ENCODE assay signal across 13 cellular contexts in the genomic region with DNA sequence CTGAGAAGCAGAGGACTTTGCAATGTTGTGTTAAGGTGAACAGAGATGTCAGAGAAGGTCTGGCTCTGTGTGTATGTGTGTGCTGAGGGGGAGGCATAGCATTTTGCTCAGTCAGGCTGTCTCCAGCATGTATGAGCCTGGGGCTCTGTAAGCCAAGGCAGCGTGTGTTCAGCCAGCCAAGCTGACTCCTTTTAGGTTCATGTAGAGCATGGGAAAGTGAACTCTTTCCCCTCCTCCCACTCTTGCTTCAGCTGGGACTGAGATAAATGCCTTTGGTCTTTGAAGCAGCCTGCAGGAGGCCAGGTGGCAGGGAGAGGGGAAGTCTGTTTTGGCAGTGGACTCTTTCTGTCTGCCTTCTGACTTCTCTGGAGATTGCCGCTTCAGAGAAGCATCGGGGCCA. TPM values are rescaled to one million over a fixed set of nuclear protein-coding genes. Genes with fewer than 3 reads are reported as not detected.
DNase-seq lines count a peak whose midpoint lies in the region; ATAC-seq, FAIRE-seq and TF ChIP-seq lines count a peak whose summit lies in the region.
"Had no signal": no experiment of that assay in that cellular context is flagged by ENCODE, and none has a peak within 500 bp of the region (broad histone marks: within the 10 kb centered on the region; RNA-seq: fewer than 3 reads in every experiment).

No MANE protein-coding gene starts in this region.

- FAIRE-seq in H1 (lab: Jason Lieb, UNC) (no peak), RCC 7860 (lab: Jason Lieb, UNC) (no peak)

- no peak overlapping the region for H3K23ac ChIP-seq in H1 (ENCODE audit: insufficient read length)

- no peak overlapping the region for H4K8ac ChIP-seq in H1 (ENCODE audit: extremely low read depth, insufficient read depth, low read length)

- WGBS in H1 (ENCODE audit: extremely low coverage in 1 of 2, insufficient coverage in 1 of 2, insufficient read length in 1 of 2, insufficient replicate concordance in 2 of 2, low coverage in 1 of 2, low lambda C conversion rate in 2 of 2, missing lambda C conversion rate in 1 of 2), 2 experiments, result 78% methylated on average over 3 of the region's 3 CpGs; no CpG with 5 or more reads in 1 of the 2 experiments

- peaks cover 3% of the 10 kb centered on the region for H3K36me3 Mint-ChIP-seq in mesothelial cell of epicardium

- H3K9me3 ChIP-seq in DND-41 (ENCODE audit: insufficient read depth, low read length, severe bottlenecking) (no peaks in the 10 kb centered on the region), H1 (ENCODE audit: insufficient read depth in 2 of 2, low read depth in 1 of 2, low read length in 1 of 2) (no peaks in the 10 kb centered on the region)
- H3K9me3 ChIP-seq: vagina had no signal

- peak; percentile 60 for DNase-seq in DND-41
- peak; percentile 2 for DNase-seq in NCI-H69 (lab: John Stamatoyannopoulos, UW)
- DNase-seq in H1 (ENCODE audit: low read depth in 1 of 2, low spot score in 2 of 2), result no peak
- peak in 1 of 2 experiments; percentile 44 for DNase-seq in mesothelial cell of epicardium (ENCODE audit: low spot score in 2 of 2, unreplicated experiment in 2 of 2)
- no peak for DNase-seq in NCI-H1694 treated with DMSO at 0.1 percent for 48 hours (lab: John Stamatoyannopoulos, UW)
- no peak for DNase-seq in RCC 7860 (ENCODE audit: low spot score)
- no peak for DNase-seq in SHP77 treated with DMSO at 0.1 percent for 48 hours (lab: John Stamatoyannopoulos, UW)
- DNase-seq in UCSD-AML1 (lab: John Stamatoyannopoulos, UW; ENCODE audit: unreplicated experiment), result no peak
- DNase-seq: amniotic stem cell; Calu3; stimulated activated CD4-positive, alpha-beta T cell treated with anti-CD3 and anti-CD28 coated beads, Interleukin-12 subunit alpha, Interleukin-12 subunit beta, amount 100 ng/mL, for 4 hours had no signal

- H3K4me2 ChIP-seq in DND-41 (ENCODE audit: insufficient read depth, low read length), result peak overlapping the region; percentile 12; the same call in 1 of the 2 replicates
- peak overlapping the region; percentile 58 to 67 for H3K4me2 ChIP-seq in H1 (ENCODE audit: insufficient read depth in 1 of 2, low read depth in 2 of 2, low read length in 2 of 2)

- no peak for TF ChIP-seq EP300 in H1 (IDR thresholded peaks at IDR 0.05; ENCODE audit: borderline replicate concordance in 1 of 2, low read depth in 2 of 2, low read length in 2 of 2)

- no peak overlapping the region for H2BK120ac ChIP-seq in H1 (replicated peaks; ENCODE audit: low read depth, low read length)

- peaks cover 38% of the 10 kb centered on the region for H3K4me1 ChIP-seq in DND-41 (ENCODE audit: insufficient read depth, low read length)
- H3K4me1 ChIP-seq in H1 (replicated peaks in 1 of 4; ENCODE audit: control insufficient read depth in 3 of 4, insufficient read depth in 4 of 4, low read length in 3 of 4), result peaks cover 5 to 22% (median 14%) of the 10 kb centered on the region in 4 experiments; a peak in 6 of 7 replicates

- H2BK15ac ChIP-seq in H1 (ENCODE audit: low read length), result peak overlapping the region; percentile 36; the same call in 1 of the 2 replicates

- peak overlapping the region; percentile 36 for H3K4me3 Mint-ChIP-seq in mesothelial cell of epicardium

- H3K27me3 ChIP-seq in DND-41 (ENCODE audit: insufficient read depth, low read length, poor library complexity) (no peaks in the 10 kb centered on the region), H1 (replicated peaks in 1 of 4; ENCODE audit: control insufficient read depth in 3 of 4, extremely low read depth in 1 of 4, insufficient read depth in 3 of 4, low read length in 3 of 4) (no peaks in the 10 kb centered on the region)
- H3K27me3 ChIP-seq: vagina had no signal

- H3K14ac ChIP-seq in H1 (ENCODE audit: insufficient read length), result no peak overlapping the region

- peak overlapping the region; percentile 86 for H3K27ac Mint-ChIP-seq in mesothelial cell of epicardium

- no peak overlapping the region for H2AFZ ChIP-seq in DND-41 (ENCODE audit: low read depth, low read length)
- H2AFZ ChIP-seq in H1 (ENCODE audit: low read length), result no peak overlapping the region

- peaks cover 43% of the 10 kb centered on the region for H3K4me1 Mint-ChIP-seq in mesothelial cell of epicardium

- TF ChIP-seq CTCF in DND-41 (IDR thresholded peaks at IDR 0.05; ENCODE audit: borderline replicate concordance, extremely low read depth, low read length, poor library complexity, severe bottlenecking) (no peak), H1 (IDR thresholded peaks at IDR 0.05; ENCODE audit: control extremely low read depth in 1 of 3, insufficient read depth in 1 of 3, low read depth in 1 of 3, low read length in 3 of 3) (no peak), mesothelial cell of epicardium (IDR thresholded peaks at IDR 0.05; ENCODE audit: unreplicated experiment) (no peak)

- no peak overlapping the region for H3K56ac ChIP-seq in H1 (replicated peaks; ENCODE audit: insufficient read length, low read depth, low read length)

- H4K91ac ChIP-seq in H1 (replicated peaks; ENCODE audit: insufficient read length, low read length), result no peak overlapping the region

- peak in 1 of 2 experiments; percentile 43; a peak in 1 of 3 replicates for TF ChIP-seq POLR2A in H1 (IDR thresholded peaks at IDR 0.05; ENCODE audit: control extremely low read depth in 1 of 2, low read depth in 2 of 2, low read length in 2 of 2)

- POLR2A ChIA-PET in H1 (lab: Charles Lee; ENCODE audit: partially characterized antibody), result interaction anchor here (0.6 kb wide), 1 partner anchor 336 kb away, joined by 3 read pairs; no protein-coding TSS in a partner anchor

- peaks cover 64% of the 10 kb centered on the region for H3K79me2 ChIP-seq in DND-41 (ENCODE audit: insufficient read depth, low read length)
- peaks cover 0 to 69% of the 10 kb centered on the region in 2 experiments; a peak in 2 of 4 replicates for H3K79me2 ChIP-seq in H1 (ENCODE audit: control insufficient read depth in 1 of 2, insufficient read depth in 2 of 2, low read length in 2 of 2)

- TF ChIP-seq RAD21 in H1 (IDR thresholded peaks at IDR 0.05 in 1 of 2, conservative IDR thresholded peaks at IDR 0.05 in 1 of 2; ENCODE audit: low read depth in 2 of 2, low read length in 2 of 2), result no peak

- no peak overlapping the region for H2BK20ac ChIP-seq in H1 (ENCODE audit: low read length)

- CTCF ChIA-PET in H1 (lab: Charles Lee; ENCODE audit: partially characterized antibody), result interaction anchor here (1.1 kb wide), 1 partner anchor 35 kb away, joined by 3 read pairs; no protein-coding TSS in a partner anchor

- H3K18ac ChIP-seq in H1 (ENCODE audit: extremely low read depth, low read length), result peak overlapping the region; percentile 34; the same call in 1 of the 2 replicates

- H4K20me1 ChIP-seq in DND-41 (ENCODE audit: insufficient read depth, low read length) (peaks cover 17% of the 10 kb centered on the region; the same call in 1 of the 2 replicates), H1 (replicated peaks in 1 of 2; ENCODE audit: control insufficient read depth in 1 of 2, insufficient read depth in 2 of 2, low read length in 2 of 2) (peaks cover 2 to 14% of the 10 kb centered on the region in 2 experiments)

- H2AK5ac ChIP-seq in H1 (ENCODE audit: low read depth, low read length), result no peak overlapping the region

- H3K9ac ChIP-seq in DND-41 (ENCODE audit: low read depth, low read length) (no peak overlapping the region; the same call in 1 of the 2 replicates), H1 (replicated peaks in 1 of 4; ENCODE audit: extremely low read depth in 1 of 4, low read depth in 3 of 4, low read length in 3 of 4) (no peak overlapping the region; a peak in 1 of 7 replicates)

- H3K4me3 ChIP-seq in DND-41 (ENCODE audit: low read depth in 1 of 2, low read length in 2 of 2) (no peak overlapping the region), H1 (ENCODE audit: extremely low read depth in 1 of 4, insufficient read depth in 2 of 4, low read depth in 3 of 4, low read length in 4 of 4) (peak overlapping the region in 3 of 4 experiments; percentile 2 to 19 (median 2); a peak in 3 of 8 replicates)
- H3K4me3 ChIP-seq: vagina had no signal

- peak overlapping the region; percentile 58 for H3K27ac ChIP-seq in DND-41 (ENCODE audit: low read length)
- H3K27ac ChIP-seq in H1 (ENCODE audit: low read depth, low read length), result peak overlapping the region; percentile 55; the same call in 1 of the 2 replicates
- H3K27ac ChIP-seq: vagina, VCaP had no signal

- H3K23me2 ChIP-seq in H1 (ENCODE audit: low read depth, low read length), result peaks cover 6% of the 10 kb centered on the region; the same call in 1 of the 2 replicates

- H3K9me3 Mint-ChIP-seq in mesothelial cell of epicardium, result no peaks in the 10 kb centered on the region

- H3K79me1 ChIP-seq in H1 (ENCODE audit: low read depth, low read length), result peaks cover 4% of the 10 kb centered on the region; the same call in 1 of the 2 replicates

- no peak overlapping the region for H4K5ac ChIP-seq in H1 (ENCODE audit: insufficient read length, low read depth, low read length)

- no peak overlapping the region for H2BK12ac ChIP-seq in H1 (ENCODE audit: low read depth, low read length)

- no peak for ATAC-seq in DND-41 (ENCODE audit: insufficient read depth, low read depth)

- peaks cover 18% of the 10 kb centered on the region for H3K36me3 ChIP-seq in DND-41 (ENCODE audit: insufficient read depth, low read length)
- H3K36me3 ChIP-seq in H1 (ENCODE audit: control insufficient read depth in 2 of 4, insufficient read depth in 4 of 4, low read length in 3 of 4), result peaks cover 0 to 21% (median 2%) of the 10 kb centered on the region in 4 experiments; a peak in 4 of 8 replicates
- H3K36me3 ChIP-seq: vagina had no signal

- H3K4ac ChIP-seq in H1 (replicated peaks; ENCODE audit: insufficient read length, low read depth, low read length), result no peak overlapping the region

- H2BK5ac ChIP-seq in H1 (ENCODE audit: low read depth, low read length), result peak overlapping the region; percentile 15; the same call in 1 of the 2 replicates

- H3K27me3 Mint-ChIP-seq in mesothelial cell of epicardium (ENCODE audit: low read depth), result no peaks in the 10 kb centered on the region

RNA-seq across cellular contexts. Expression of gene SFXN2, which starts 3.8 kb away (rescaled TPM):
- total RNA-seq in H1 (2021; fragmentation: NEBNext Ultra II Directional; extraction: Animal tissue kit (Norgen Biotek cat#: 25700)), result 20.5 TPM in 2 replicates
- polyA plus RNA-seq in H1 (2011; rRNA removed), result 23.5 and 29.3 TPM in 2 replicates
- polyA plus RNA-seq in H1 (2011; cell fraction: cytosol; rRNA removed), result 23.5 TPM
- 34.5 TPM for polyA plus RNA-seq in H1 (2011; cell fraction: nucleus; rRNA removed)
- polyA plus RNA-seq in H1 (2012, experiment 1 of 2), result 18.9 to 21.4 TPM (median 20.7 TPM) in 4 replicates
- 20.1 TPM for polyA plus RNA-seq in H1 (2012, experiment 2 of 2)
- 10.6 TPM for polyA plus RNA-seq in H1 (2013, experiment 1 of 2)
- polyA plus RNA-seq in H1 (2013, experiment 2 of 2), result 9.8 TPM
- 58.2 and 63.8 TPM in 2 replicates for polyA minus RNA-seq in H1 (2011; rRNA and poly(A)+ RNA removed)
- 17.2 TPM for polyA minus RNA-seq in H1 (2011; cell fraction: cytosol; rRNA and poly(A)+ RNA removed)
- 50.5 TPM for polyA minus RNA-seq in H1 (2011; cell fraction: nucleus; rRNA and poly(A)+ RNA removed)
- 33.3 to 36.8 TPM (median 34.9 TPM) in 3 replicates for total RNA-seq in mesothelial cell of epicardium

RNA-seq across cellular contexts. Expression of gene ARL3, which starts 4.0 kb away (rescaled TPM):
- total RNA-seq in H1 (2021; fragmentation: NEBNext Ultra II Directional; extraction: Animal tissue kit (Norgen Biotek cat#: 25700)), result 15.3 and 16.2 TPM in 2 replicates
- polyA plus RNA-seq in H1 (2011; rRNA removed), result 5.3 and 8.8 TPM in 2 replicates
- polyA plus RNA-seq in H1 (2011; cell fraction: cytosol; rRNA removed), result 10.7 TPM
- polyA plus RNA-seq in H1 (2011; cell fraction: nucleus; rRNA removed), result 4.1 TPM
- polyA plus RNA-seq in H1 (2012, experiment 1 of 2), result 17.5 to 21.4 TPM (median 19.0 TPM) in 4 replicates
- polyA plus RNA-seq in H1 (2012, experiment 2 of 2), result 10.8 TPM
- 16.6 TPM for polyA plus RNA-seq in H1 (2013, experiment 1 of 2)
- polyA plus RNA-seq in H1 (2013, experiment 2 of 2), result 18.0 TPM
- polyA minus RNA-seq in H1 (2011; rRNA and poly(A)+ RNA removed), result 4.5 and 5.0 TPM in 2 replicates
- 4.0 TPM for polyA minus RNA-seq in H1 (2011; cell fraction: cytosol; rRNA and poly(A)+ RNA removed)
- 3.0 TPM for polyA minus RNA-seq in H1 (2011; cell fraction: nucleus; rRNA and poly(A)+ RNA removed)
- total RNA-seq in mesothelial cell of epicardium, result 13.0 to 13.9 TPM (median 13.7 TPM) in 3 replicates

RNA-seq across cellular contexts. Expression of gene WBP1L, which starts 25.5 kb away (rescaled TPM):
- total RNA-seq in H1 (2021; fragmentation: NEBNext Ultra II Directional; extraction: Animal tissue kit (Norgen Biotek cat#: 25700)), result 26.2 and 26.6 TPM in 2 replicates
- 29.9 and 37.0 TPM in 2 replicates for polyA plus RNA-seq in H1 (2011; rRNA removed)
- polyA plus RNA-seq in H1 (2011; cell fraction: cytosol; rRNA removed), result 24.6 TPM
- 27.2 TPM for polyA plus RNA-seq in H1 (2011; cell fraction: nucleus; rRNA removed)
- polyA plus RNA-seq in H1 (2012, experiment 1 of 2), result 14.7 to 20.7 TPM (median 20.2 TPM) in 4 replicates
- polyA plus RNA-seq in H1 (2012, experiment 2 of 2), result 19.6 TPM
- polyA plus RNA-seq in H1 (2013, experiment 1 of 2), result 24.7 TPM
- polyA plus RNA-seq in H1 (2013, experiment 2 of 2), result 25.2 TPM
- polyA minus RNA-seq in H1 (2011; rRNA and poly(A)+ RNA removed), result 33.2 and 39.3 TPM in 2 replicates
- 23.0 TPM for polyA minus RNA-seq in H1 (2011; cell fraction: cytosol; rRNA and poly(A)+ RNA removed)
- 16.1 TPM for polyA minus RNA-seq in H1 (2011; cell fraction: nucleus; rRNA and poly(A)+ RNA removed)
- 56.3 to 56.7 TPM (median 56.3 TPM) in 3 replicates for total RNA-seq in mesothelial cell of epicardium

Comparison
In these comparisons a context has a peak if more than half of its experiments do, and no peak if none do; other contexts are left out.
1. DNase-seq: peak in DND-41 (single experiment) and NCI-H69 (single experiment); none in H1 (0 of 2), NCI-H1694 treated with DMSO at 0.1 percent for 48 hours (single experiment), RCC 7860 (single experiment), SHP77 treated with DMSO at 0.1 percent for 48 hours (single experiment) and UCSD-AML1 (single experiment).
2. H3K4me3 ChIP-seq: peak in H1 (3 of 4); none in DND-41 (0 of 2).